8 cellular contexts compared by ENCODE assay signal in the genomic region with DNA sequence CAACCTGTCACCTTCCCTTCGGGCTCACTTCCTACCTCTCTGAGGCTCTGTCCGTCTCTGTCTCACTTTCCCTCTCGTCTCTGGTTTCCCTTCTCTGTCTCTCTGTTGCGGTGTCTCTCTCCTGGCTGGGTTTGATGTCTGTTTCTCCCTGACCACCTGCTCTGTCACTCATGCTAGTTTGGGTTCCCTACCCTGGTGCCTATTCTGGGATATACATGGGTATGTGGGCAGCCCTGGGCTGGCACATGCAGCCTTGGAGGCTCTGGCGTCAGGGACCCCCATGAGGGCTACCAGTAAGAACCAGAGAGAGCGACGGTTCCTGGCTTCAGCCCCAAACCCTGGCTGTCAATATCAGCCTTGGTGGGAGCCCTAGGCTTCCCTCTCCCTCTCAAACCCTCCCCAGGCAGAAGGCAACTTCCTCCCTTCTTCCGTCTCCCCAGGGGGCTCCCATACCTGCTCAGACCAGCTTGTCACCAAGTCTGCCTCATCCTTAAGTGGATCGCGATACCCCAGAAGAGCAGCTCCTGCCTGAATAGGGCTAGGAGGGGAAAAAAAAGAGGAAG. TPM values are rescaled to one million over a fixed set of nuclear protein-coding genes. Genes with fewer than 3 reads are reported as not detected.
DNase-seq lines count a peak whose midpoint lies in the region; ATAC-seq, FAIRE-seq and TF ChIP-seq lines count a peak whose summit lies in the region.

No MANE protein-coding gene starts in this region.

- no peak overlapping the region for H3K4ac ChIP-seq in mesendoderm (ENCODE audit: low read depth, low read length)

- no peak overlapping the region for H4K5ac ChIP-seq in mesendoderm (ENCODE audit: low read length)

- no peak for TF ChIP-seq EP300 in A549 (IDR thresholded peaks at IDR 0.05)

- H2BK120ac ChIP-seq in mesendoderm (ENCODE audit: low read depth, low read length): no peak overlapping the region

- H3K9ac ChIP-seq in adipocyte (ENCODE audit: low read length) (peak overlapping the region; percentile 69), mesendoderm (ENCODE audit: low read length) (peak overlapping the region; percentile 78)

- no peaks in the 10 kb centered on the region for H3K36me3 ChIP-seq in adipocyte (ENCODE audit: control insufficient read depth, insufficient read depth, low read length, severe bottlenecking)
- H3K36me3 ChIP-seq in mesendoderm (ENCODE audit: control insufficient read depth, insufficient read depth, low read length): no peaks in the 10 kb centered on the region

- no peaks in the 10 kb centered on the region for H3K79me2 ChIP-seq in mesendoderm (ENCODE audit: control insufficient read depth, insufficient read depth, low read length)

- no peak for DNase-seq in A549 (ENCODE audit: low read depth in 1 of 2, low spot score in 1 of 2)
- no peak for DNase-seq in adipocyte (ENCODE audit: low read depth)
- no peak for DNase-seq in mesendoderm
- no peak for DNase-seq in RPMI8226
- DNase-seq in NCI-H2107 (lab: John Stamatoyannopoulos, UW): no peak
- DNase-seq in NCI-H1436 treated with DMSO at 0.1 percent for 48 hours (lab: John Stamatoyannopoulos, UW): no peak

- WGBS in A549 (ENCODE audit: missing lambda C conversion rate): 56% methylated on average over 6 of the region's 10 CpGs
- no CpG with 5 or more reads among the region's 10 CpGs for WGBS in mesendoderm (ENCODE audit: extremely low coverage, insufficient coverage, low lambda C conversion rate)

- peak overlapping the region; percentile 47 for H3K4me3 ChIP-seq in A549
- peak overlapping the region; percentile 39 for H3K4me3 ChIP-seq in adipocyte (ENCODE audit: low read length)
- H3K4me3 ChIP-seq in mesendoderm (ENCODE audit: low read length): no peak overlapping the region

- POLR2A ChIA-PET in A549 (lab: Yijun Ruan, JAX): interaction anchor here (1.3 to 3.3 kb wide), 2 partner anchors 9 to 10 kb away, joined by 6 to 19 read pairs; partner anchors contain the start of gene RPL10

- CTCF ChIA-PET in A549 (lab: Yijun Ruan, JAX): interaction anchor here (0.9 to 3.3 kb wide), 3 partner anchors 9 to 35 kb away, joined by 3 to 21 read pairs (median 14); partner anchors contain the start of genes FLNA and RPL10

- no peak for TF ChIP-seq CTCF in A549 (IDR thresholded peaks at IDR 0.05)

- H3K4me1 ChIP-seq in A549 (peaks cover 28% of the 10 kb centered on the region), adipocyte (ENCODE audit: control insufficient read depth, insufficient read depth, low read length) (peaks cover 5% of the 10 kb centered on the region), mesendoderm (ENCODE audit: control insufficient read depth, low read depth, low read length) (no peaks in the 10 kb centered on the region)

- H2BK15ac ChIP-seq in mesendoderm (replicated peaks; ENCODE audit: low read depth): no peak overlapping the region

- no peak for FAIRE-seq in A549 (lab: Jason Lieb, UNC)

- peak overlapping the region; percentile 83 for H3K56ac ChIP-seq in mesendoderm (ENCODE audit: low read length)

- H3K4me2 ChIP-seq in A549 (peak overlapping the region; percentile 93), mesendoderm (ENCODE audit: low read length) (peak overlapping the region; percentile 44)

- H3K23ac ChIP-seq in mesendoderm (ENCODE audit: low read length): no peak overlapping the region

- no peaks in the 10 kb centered on the region for H3K9me3 ChIP-seq in A549
- H3K9me3 ChIP-seq in adipocyte (ENCODE audit: control insufficient read depth, low read length): no peaks in the 10 kb centered on the region

- no peaks in the 10 kb centered on the region for H3K79me1 ChIP-seq in mesendoderm (ENCODE audit: low read length)

- H2BK5ac ChIP-seq in mesendoderm (ENCODE audit: low read length): no peak overlapping the region

- peak; percentile 1 to 6; a peak in 4 of 6 replicates for ATAC-seq in A549
- ATAC-seq in GM21737 (IDR thresholded peaks at IDR 0.05; ENCODE audit: unreplicated experiment): peak; percentile 9
- ATAC-seq in HG02798 (IDR thresholded peaks at IDR 0.05; ENCODE audit: poor library complexity, unreplicated experiment): no peak

- H3K18ac ChIP-seq in mesendoderm (ENCODE audit: low read length): no peak overlapping the region

- no peaks in the 10 kb centered on the region for H3K27me3 ChIP-seq in adipocyte (replicated peaks; ENCODE audit: control insufficient read depth, insufficient read depth, low read length)
- no peaks in the 10 kb centered on the region for H3K27me3 ChIP-seq in mesendoderm (ENCODE audit: insufficient read depth, low read length, poor library complexity)

- H2AK5ac ChIP-seq in mesendoderm (ENCODE audit: low read length): no peak overlapping the region

- no peak for TF ChIP-seq RAD21 in A549 (conservative IDR thresholded peaks at IDR 0.05 in 1 of 2, IDR thresholded peaks at IDR 0.05 in 1 of 2)

- TF ChIP-seq POLR2A in A549 (IDR thresholded peaks at IDR 0.05; ENCODE audit: low read length): no peak

- H3K27ac ChIP-seq in A549 (peak overlapping the region; percentile 84 to 100), mesendoderm (ENCODE audit: low read depth, low read length) (no peak overlapping the region)

- no peak overlapping the region for H4K8ac ChIP-seq in mesendoderm (ENCODE audit: low read depth, low read length)

TF ChIP-seq in A549, 52 proteins besides CTCF, POLR2A, EP300 and RAD21:
- TF ChIP-seq USF2 (IDR thresholded peaks at IDR 0.05) (no peak), PHF8 (IDR thresholded peaks at IDR 0.05; ENCODE audit: borderline replicate concordance, low read depth) (peak; percentile 29; the same call in 1 of the 2 replicates)

RNA-seq across cellular contexts. Expression of gene DNASE1L1, which starts 0.3 kb away (rescaled TPM):
- polyA plus RNA-seq in A549 (2011; rRNA removed): 14.3 and 21.6 TPM in 2 replicates
- 16.3 and 23.8 TPM in 2 replicates for polyA plus RNA-seq in A549 (2012; cell fraction: cytosol; rRNA removed)
- 38.6 and 39.1 TPM in 2 replicates for polyA plus RNA-seq in A549 (2012; cell fraction: nucleus; rRNA removed)
- 20.9 to 24.5 TPM (median 24.4 TPM) in 3 replicates for polyA plus RNA-seq in A549 (2017; fragmentation: RNase III; extraction: RNeasy Plus Mini Kit Qiagen cat#74134 plus additional on column Dnase treatment)
- polyA minus RNA-seq in A549 (2011; rRNA and poly(A)+ RNA removed): 15.2 and 23.5 TPM in 2 replicates
- polyA plus RNA-seq in mesendoderm (2013, experiment 1 of 2): 3.5 TPM
- polyA plus RNA-seq in mesendoderm (2013, experiment 2 of 2): 3.4 TPM

RNA-seq across cellular contexts. Expression of gene TAFAZZIN, which starts 2.6 kb away (rescaled TPM):
- polyA plus RNA-seq in A549 (2011; rRNA removed) (32.6 and 36.9 TPM in 2 replicates), A549 (2017; fragmentation: RNase III; extraction: RNeasy Plus Mini Kit Qiagen cat#74134 plus additional on column Dnase treatment) (25.7 to 36.3 TPM (median 34.4 TPM) in 3 replicates)
- 35.6 and 45.5 TPM in 2 replicates for polyA plus RNA-seq in A549 (2012; cell fraction: cytosol; rRNA removed)
- 150 and 154 TPM in 2 replicates for polyA plus RNA-seq in A549 (2012; cell fraction: nucleus; rRNA removed)
- polyA minus RNA-seq in A549 (2011; rRNA and poly(A)+ RNA removed): 28.0 and 35.3 TPM in 2 replicates
- polyA plus RNA-seq in mesendoderm (2013, experiment 1 of 2): 10.0 TPM
- polyA plus RNA-seq in mesendoderm (2013, experiment 2 of 2): 9.7 TPM

RNA-seq across cellular contexts. Expression of gene RPL10, which starts 10.6 kb away (rescaled TPM):
- polyA plus RNA-seq in A549 (2011; rRNA removed) (3,216 and 3,468 TPM in 2 replicates), A549 (2017; fragmentation: RNase III; extraction: RNeasy Plus Mini Kit Qiagen cat#74134 plus additional on column Dnase treatment) (4,594 to 4,829 TPM (median 4,804 TPM) in 3 replicates)
- polyA plus RNA-seq in A549 (2012; cell fraction: cytosol; rRNA removed): 4,988 and 5,624 TPM in 2 replicates
- polyA plus RNA-seq in A549 (2012; cell fraction: nucleus; rRNA removed): 3,974 and 5,274 TPM in 2 replicates
- 1,628 and 1,978 TPM in 2 replicates for polyA minus RNA-seq in A549 (2011; rRNA and poly(A)+ RNA removed)
- polyA plus RNA-seq in mesendoderm (2013, experiment 1 of 2): 3,546 TPM
- polyA plus RNA-seq in mesendoderm (2013, experiment 2 of 2): 3,495 TPM

RNA-seq across cellular contexts. Expression of gene ATP6AP1, which starts 19.7 kb away (rescaled TPM):
- polyA plus RNA-seq in A549 (2011; rRNA removed): 62.6 and 69.6 TPM in 2 replicates
- polyA plus RNA-seq in A549 (2012; cell fraction: cytosol; rRNA removed): 71.7 and 96.0 TPM in 2 replicates
- polyA plus RNA-seq in A549 (2012; cell fraction: nucleus; rRNA removed): 149 and 187 TPM in 2 replicates
- polyA plus RNA-seq in A549 (2017; fragmentation: RNase III; extraction: RNeasy Plus Mini Kit Qiagen cat#74134 plus additional on column Dnase treatment): 71.3 to 81.7 TPM (median 78.9 TPM) in 3 replicates
- polyA minus RNA-seq in A549 (2011; rRNA and poly(A)+ RNA removed): 78.2 and 80.9 TPM in 2 replicates
- polyA plus RNA-seq in mesendoderm (2013, experiment 1 of 2): 31.3 TPM
- polyA plus RNA-seq in mesendoderm (2013, experiment 2 of 2): 32.0 TPM

RNA-seq across cellular contexts. Expression of gene GDI1, which starts 28.2 kb away (rescaled TPM):
- 117 and 124 TPM in 2 replicates for polyA plus RNA-seq in A549 (2011; rRNA removed)
- 171 and 182 TPM in 2 replicates for polyA plus RNA-seq in A549 (2012; cell fraction: cytosol; rRNA removed)
- polyA plus RNA-seq in A549 (2012; cell fraction: nucleus; rRNA removed): 629 and 657 TPM in 2 replicates
- polyA plus RNA-seq in A549 (2017; fragmentation: RNase III; extraction: RNeasy Plus Mini Kit Qiagen cat#74134 plus additional on column Dnase treatment): 107 to 131 TPM (median 128 TPM) in 3 replicates
- polyA minus RNA-seq in A549 (2011; rRNA and poly(A)+ RNA removed): 94.5 and 122 TPM in 2 replicates
- 65.9 TPM for polyA plus RNA-seq in mesendoderm (2013, experiment 1 of 2)
- 67.9 TPM for polyA plus RNA-seq in mesendoderm (2013, experiment 2 of 2)
